13 cellular contexts compared by ENCODE assay signal in the genomic region with DNA sequence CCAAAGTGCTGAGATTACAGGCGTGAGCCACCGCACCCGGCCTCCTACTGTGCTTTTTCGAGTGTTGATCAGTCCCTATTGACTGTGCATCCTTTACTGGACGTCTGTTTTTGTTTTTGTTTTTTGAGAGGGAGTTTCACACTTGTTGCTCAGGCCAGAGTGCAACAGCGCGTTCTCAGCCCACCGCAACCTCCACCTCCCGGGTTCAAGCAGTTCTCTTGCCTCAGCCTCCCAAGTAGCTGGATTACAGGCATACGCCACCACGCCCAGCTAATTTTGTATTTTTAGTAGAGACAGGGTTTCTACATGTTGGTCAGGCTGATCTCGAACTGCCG. TPM values are rescaled to one million over a fixed set of nuclear protein-coding genes. Genes with fewer than 3 reads are reported as not detected.
A peak's percentile ranks its signal among the peaks of the same experiment; 100 is the strongest.
DNase-seq lines count a peak whose midpoint lies in the region; ATAC-seq and TF ChIP-seq lines count a peak whose summit lies in the region.
"Not testable (repeated sequence)": the region's sequence is repeated elsewhere in the genome, so short reads cannot be mapped to it uniquely, and the experiment has no call there.
"Had no signal": no experiment of that assay in that cellular context is flagged by ENCODE, and none has a peak within 500 bp of the region (broad histone marks: within the 10 kb centered on the region; RNA-seq: fewer than 3 reads in every experiment).

No MANE protein-coding gene starts in this region.

- H3K27ac Mint-ChIP-seq in activated CD4-positive, alpha-beta T cell treated with anti-CD3 and anti-CD28 coated beads, Interleukin-2, amount 10 ng/mL, durations not matched to agents 7 days and 5 days = peak overlapping the region; percentile 99
- H3K27ac Mint-ChIP-seq in activated naive CD8-positive, alpha-beta T cell treated with anti-CD3 and anti-CD28 coated beads, Interleukin-2, amount 50 U/mL, for 24 hours = peak overlapping the region; percentile 60
- H3K27ac Mint-ChIP-seq in naive thymus-derived CD4-positive, alpha-beta T cell = peak overlapping the region; percentile 25 to 98 (median 69)
- peak overlapping the region; percentile 88 for H3K27ac Mint-ChIP-seq in stimulated activated naive B cell treated with anti-CD40 and anti-IgM and Interleukin-4, amounts not matched to agents 10 μg/mL and 1 μg/mL and 100 μg/mL, for 72 hours

- CTCF ChIA-PET in OCI-LY7 (lab: Charles Lee; ENCODE audit: unreplicated experiment); naive thymus-derived CD4-positive, alpha-beta T cell (lab: Charles Lee): not testable (repeated sequence)
- CTCF ChIA-PET in activated CD4-positive, alpha-beta T cell treated with anti-CD3 and anti-CD28 coated beads, Interleukin-2, amount 10 ng/mL, durations not matched to agents 7 days and 5 days (lab: Charles Lee) = interaction anchor here (0.6 to 2.3 kb wide), 5 partner anchors 11 to 34 kb away, joined by 3 to 7 read pairs (median 5); no protein-coding TSS in a partner anchor

- H3K4me2 ChIP-seq in GM23248 (ENCODE audit: unreplicated experiment) (peak overlapping the region; percentile 83), OCI-LY7 (ENCODE audit: low read length) (peak overlapping the region; percentile 92)

- H3K27me3 ChIP-seq in GM23248 (replicated peaks; ENCODE audit: insufficient read depth); esophagus squamous epithelium; naive thymus-derived CD4-positive, alpha-beta T cell (ENCODE audit: control insufficient read depth in 2 of 2, insufficient read depth in 2 of 2, low read length in 2 of 2): not testable (repeated sequence)

- in situ Hi-C loops in GM23248 (cut with MboI) = not testable (repeated sequence)

- intact Hi-C loops in OCI-LY7 (cut with micrococcal nuclease; ENCODE audit: unreplicated experiment); esophagus squamous epithelium (cut with DNase I): not testable (repeated sequence)
- intact Hi-C loops in naive thymus-derived CD4-positive, alpha-beta T cell (cut with micrococcal nuclease) = loop anchor here in 1 of 2 donors (10.0 kb wide), 1 partner anchor 803 kb away; a partner anchor contains a TSS

- not testable (repeated sequence) for H4K20me1 ChIP-seq in GM23248 (ENCODE audit: insufficient read depth); OCI-LY7 (ENCODE audit: insufficient read depth, low read length)

- H3K4me1 Mint-ChIP-seq in activated CD4-positive, alpha-beta T cell treated with anti-CD3 and anti-CD28 coated beads, Interleukin-2, amount 10 ng/mL, durations not matched to agents 7 days and 5 days = peaks cover 53% of the 10 kb centered on the region
- H3K4me1 Mint-ChIP-seq in activated naive CD8-positive, alpha-beta T cell treated with anti-CD3 and anti-CD28 coated beads, Interleukin-2, amount 50 U/mL, for 24 hours = peaks cover 46% of the 10 kb centered on the region
- H3K4me1 Mint-ChIP-seq in naive thymus-derived CD4-positive, alpha-beta T cell = peaks cover 12 to 51% (median 46%) of the 10 kb centered on the region in 7 donors
- H3K4me1 Mint-ChIP-seq in stimulated activated naive B cell treated with anti-CD40 and anti-IgM and Interleukin-4, amounts not matched to agents 10 μg/mL and 1 μg/mL and 100 μg/mL, for 72 hours = peaks cover 9 to 46% of the 10 kb centered on the region in 2 donors

- H3K4me3 ChIP-seq in GM23248 (peak overlapping the region; percentile 89), OCI-LY7 (ENCODE audit: low read depth, low read length, poor library complexity, severe bottlenecking) (peak overlapping the region; percentile 99), esophagus squamous epithelium (peak overlapping the region in 1 of 4 donors; percentile 95)
- H3K4me3 ChIP-seq in naive thymus-derived CD4-positive, alpha-beta T cell (ENCODE audit: low read length) = not testable (repeated sequence)

- H3K36me3 Mint-ChIP-seq in activated CD4-positive, alpha-beta T cell treated with anti-CD3 and anti-CD28 coated beads, Interleukin-2, amount 10 ng/mL, durations not matched to agents 7 days and 5 days (ENCODE audit: low read depth) = peaks cover 40% of the 10 kb centered on the region
- peaks cover 44% of the 10 kb centered on the region for H3K36me3 Mint-ChIP-seq in activated naive CD8-positive, alpha-beta T cell treated with anti-CD3 and anti-CD28 coated beads, Interleukin-2, amount 50 U/mL, for 24 hours (ENCODE audit: low read depth)
- H3K36me3 Mint-ChIP-seq in naive thymus-derived CD4-positive, alpha-beta T cell = peaks cover 0 to 21% (median 0%) of the 10 kb centered on the region in 5 donors
- H3K36me3 Mint-ChIP-seq in stimulated activated naive B cell treated with anti-CD40 and anti-IgM and Interleukin-4, amounts not matched to agents 10 μg/mL and 1 μg/mL and 100 μg/mL, for 72 hours = peaks cover 15 to 26% of the 10 kb centered on the region in 2 donors

- peaks cover 22% of the 10 kb centered on the region for H3K36me3 ChIP-seq in GM23248 (ENCODE audit: low read depth)
- peaks cover 48% of the 10 kb centered on the region for H3K36me3 ChIP-seq in OCI-LY7 (ENCODE audit: insufficient read depth, low read length)
- H3K36me3 ChIP-seq in esophagus squamous epithelium = peaks cover 0 to 31% (median 10%) of the 10 kb centered on the region in 3 donors
- peaks cover 1 to 12% (median 4%) of the 10 kb centered on the region in 3 experiments for H3K36me3 ChIP-seq in naive thymus-derived CD4-positive, alpha-beta T cell (ENCODE audit: control insufficient read depth in 2 of 3, insufficient read depth in 3 of 3, low read length in 3 of 3)

- BruUV-seq in OCI-LY7 (replicated peaks; lab: Mats Ljungman, UMichigan) = not testable (repeated sequence)

- H3K79me2 ChIP-seq in GM23248 (ENCODE audit: insufficient read depth) (peaks cover 84% of the 10 kb centered on the region), OCI-LY7 (ENCODE audit: insufficient read depth, low read depth, low read length) (peaks cover 40% of the 10 kb centered on the region)

- H3K9me2 ChIP-seq in GM23248 (ENCODE audit: insufficient read depth); OCI-LY7 (ENCODE audit: insufficient read depth, low read length): not testable (repeated sequence)

- ATAC-seq in activated naive CD8-positive, alpha-beta T cell treated with anti-CD3 and anti-CD28 coated beads, Interleukin-2, amount 50 U/mL, for 24 hours; naive thymus-derived CD4-positive, alpha-beta T cell; stimulated activated naive B cell treated with anti-CD40 and anti-IgM and Interleukin-4, amounts not matched to agents 10 μg/mL and 1 μg/mL and 100 μg/mL, for 72 hours (replicated peaks): not testable (repeated sequence)

- 94% methylated on average over 13 of the region's 13 CpGs for WGBS in GM23248 (ENCODE audit: low coverage in 1 of 2, low lambda C conversion rate in 2 of 2, missing lambda C conversion rate in 2 of 2), 2 experiments
- 84 to 89% methylated on average over 11 to 12 of the region's 13 CpGs for WGBS in esophagus squamous epithelium, 2 donors

- POLR2A ChIA-PET in OCI-LY7 (lab: Charles Lee) = interaction anchor here (0.7 to 1.0 kb wide), 3 partner anchors 10 to 813 kb away, joined by 3 to 5 read pairs (median 4); no protein-coding TSS in a partner anchor
- POLR2A ChIA-PET in activated CD4-positive, alpha-beta T cell treated with anti-CD3 and anti-CD28 coated beads, Interleukin-2, amount 10 ng/mL, durations not matched to agents 7 days and 5 days (lab: Charles Lee); naive thymus-derived CD4-positive, alpha-beta T cell (lab: Charles Lee): not testable (repeated sequence)

- not testable (repeated sequence) for H3F3A ChIP-seq in GM23248 (ENCODE audit: insufficient read depth)

- not testable (repeated sequence) for TF ChIP-seq CTCF in 22Rv1 (IDR thresholded peaks at IDR 0.05); OCI-LY7 (conservative IDR thresholded peaks at IDR 0.05; ENCODE audit: low read length); esophagus squamous epithelium (IDR thresholded peaks at IDR 0.05)

- not testable (repeated sequence) for H3K9me3 ChIP-seq in GM23248 (ENCODE audit: low read depth); OCI-LY7 (ENCODE audit: low read length); esophagus squamous epithelium; naive thymus-derived CD4-positive, alpha-beta T cell (ENCODE audit: control insufficient read depth in 2 of 3, low read length in 3 of 3)

- not testable (repeated sequence) for H3K27me3 Mint-ChIP-seq in activated CD4-positive, alpha-beta T cell treated with anti-CD3 and anti-CD28 coated beads, Interleukin-2, amount 10 ng/mL, durations not matched to agents 7 days and 5 days; activated naive CD8-positive, alpha-beta T cell treated with anti-CD3 and anti-CD28 coated beads, Interleukin-2, amount 50 U/mL, for 24 hours; naive thymus-derived CD4-positive, alpha-beta T cell; stimulated activated naive B cell treated with anti-CD40 and anti-IgM and Interleukin-4, amounts not matched to agents 10 μg/mL and 1 μg/mL and 100 μg/mL, for 72 hours

- H3K4me1 ChIP-seq in GM23248 (ENCODE audit: insufficient read depth) (peaks cover 18% of the 10 kb centered on the region), OCI-LY7 (ENCODE audit: insufficient read depth, low read length, poor library complexity, severe bottlenecking) (peaks cover 24% of the 10 kb centered on the region), esophagus squamous epithelium (peaks cover 7 to 36% (median 19%) of the 10 kb centered on the region in 3 donors)
- peaks cover 5 to 11% of the 10 kb centered on the region in 2 donors for H3K4me1 ChIP-seq in naive thymus-derived CD4-positive, alpha-beta T cell (ENCODE audit: control insufficient read depth in 2 of 2, insufficient read depth in 2 of 2, low read length in 2 of 2)

- H3K27ac ChIP-seq in 22Rv1 (peak overlapping the region; percentile 94), GM23248 (0 out of 2 replicates have a peak overlapping the region, but pooled peaks have one; percentile 87), esophagus squamous epithelium (peak overlapping the region in 3 of 4 donors; percentile 93 to 99 (median 97))
- not testable (repeated sequence) for H3K27ac ChIP-seq in OCI-LY7 (ENCODE audit: low read depth, low read length, poor library complexity, severe bottlenecking); naive thymus-derived CD4-positive, alpha-beta T cell (ENCODE audit: low read depth, low read length)

- H3K9ac ChIP-seq in GM23248 = 0 out of 2 replicates have a peak overlapping the region, but pooled peaks have one; percentile 89

- DNase-seq in GM23248; OCI-LY7 (ENCODE audit: low spot score); activated CD4-positive, alpha-beta T cell treated with anti-CD3 and anti-CD28 coated beads, Interleukin-2, amount 10 ng/mL, durations not matched to agents 7 days and 5 days; activated naive CD8-positive, alpha-beta T cell treated with anti-CD3 and anti-CD28 coated beads, Interleukin-2, amount 50 U/mL, for 24 hours; esophagus squamous epithelium (lab: John Stamatoyannopoulos, UW); naive thymus-derived CD4-positive, alpha-beta T cell; stimulated activated naive B cell treated with anti-CD40 and anti-IgM and Interleukin-4, amounts not matched to agents 10 μg/mL and 1 μg/mL and 100 μg/mL, for 72 hours: not testable (repeated sequence)

- peak overlapping the region; percentile 98 for H3K4me3 Mint-ChIP-seq in activated CD4-positive, alpha-beta T cell treated with anti-CD3 and anti-CD28 coated beads, Interleukin-2, amount 10 ng/mL, durations not matched to agents 7 days and 5 days
- H3K4me3 Mint-ChIP-seq in activated naive CD8-positive, alpha-beta T cell treated with anti-CD3 and anti-CD28 coated beads, Interleukin-2, amount 50 U/mL, for 24 hours = peak overlapping the region; percentile 93
- peak overlapping the region; percentile 91 to 98 (median 95) for H3K4me3 Mint-ChIP-seq in naive thymus-derived CD4-positive, alpha-beta T cell
- H3K4me3 Mint-ChIP-seq in stimulated activated naive B cell treated with anti-CD40 and anti-IgM and Interleukin-4, amounts not matched to agents 10 μg/mL and 1 μg/mL and 100 μg/mL, for 72 hours = peak overlapping the region; percentile 89

- not testable (repeated sequence) for H2AFZ ChIP-seq in GM23248; OCI-LY7 (ENCODE audit: low read length)

- H3K9me3 Mint-ChIP-seq in activated CD4-positive, alpha-beta T cell treated with anti-CD3 and anti-CD28 coated beads, Interleukin-2, amount 10 ng/mL, durations not matched to agents 7 days and 5 days; activated naive CD8-positive, alpha-beta T cell treated with anti-CD3 and anti-CD28 coated beads, Interleukin-2, amount 50 U/mL, for 24 hours; naive thymus-derived CD4-positive, alpha-beta T cell; stimulated activated naive B cell treated with anti-CD40 and anti-IgM and Interleukin-4, amounts not matched to agents 10 μg/mL and 1 μg/mL and 100 μg/mL, for 72 hours: not testable (repeated sequence)

- not testable (repeated sequence) for TF ChIP-seq POLR2A in esophagus squamous epithelium (IDR thresholded peaks at IDR 0.05)

RNA-seq across cellular contexts. Expression of a gene that starts 1.4 kb away (rescaled TPM):
- total RNA-seq in GM23248 (2014; rRNA removed; shearing (Covaris generic)) = 16.9 and 18.3 TPM in 2 replicates
- polyA plus RNA-seq in GM23248 (2016; fragmentation: Nextera tagmentation; extraction: Ambion mirVana) = 15.1 and 16.7 TPM in 2 replicates
- 35.8 and 53.5 TPM in 2 replicates for total RNA-seq in OCI-LY7 (2014; rRNA removed; shearing (Covaris generic))
- total RNA-seq in OCI-LY7 (2022) (44.5 and 46.3 TPM in 2 replicates), esophagus squamous epithelium (1 to 10 TPM; 6.7 to 8.9 (median 7.6) TPM)
- total RNA-seq in activated CD4-positive, alpha-beta T cell treated with anti-CD3 and anti-CD28 coated beads, Interleukin-2, amount 10 ng/mL, durations not matched to agents 7 days and 5 days = 10 to 100 TPM; 40.9 to 45.0 TPM
- 10 to 100 TPM; 15.2 to 41.3 (median 28.7) TPM for total RNA-seq in naive thymus-derived CD4-positive, alpha-beta T cell
- polyA plus RNA-seq in naive thymus-derived CD4-positive, alpha-beta T cell = 10 to 100 TPM in 1 of 2 donors, 1 to 10 TPM in 1; 7.4 to 12.8 TPM

RNA-seq across cellular contexts. Expression of a gene that starts 1.5 kb away (rescaled TPM):
- total RNA-seq in GM23248 (2014; rRNA removed; shearing (Covaris generic)) = 21.9 and 38.3 TPM in 2 replicates
- polyA plus RNA-seq in GM23248 (2016; fragmentation: Nextera tagmentation; extraction: Ambion mirVana) = 10.2 and 10.3 TPM in 2 replicates
- total RNA-seq in OCI-LY7 (2014; rRNA removed; shearing (Covaris generic)) = 32.1 and 45.4 TPM in 2 replicates
- total RNA-seq in OCI-LY7 (2022) = 80.5 and 98.3 TPM in 2 replicates
- total RNA-seq in activated CD4-positive, alpha-beta T cell treated with anti-CD3 and anti-CD28 coated beads, Interleukin-2, amount 10 ng/mL, durations not matched to agents 7 days and 5 days = 10 to 100 TPM; 38.7 TPM
- total RNA-seq in esophagus squamous epithelium = 10 to 100 TPM; 34.5 to 81.0 (median 55.8) TPM
- total RNA-seq in naive thymus-derived CD4-positive, alpha-beta T cell = 10 to 100 TPM; 13.1 to 47.0 (median 24.0) TPM
- 1 to 10 TPM; 6.1 to 7.4 TPM for polyA plus RNA-seq in naive thymus-derived CD4-positive, alpha-beta T cell

RNA-seq across cellular contexts. Expression of a gene that starts 32.3 kb away (rescaled TPM):
- not detected in 2 replicates for total RNA-seq in GM23248 (2014; rRNA removed; shearing (Covaris generic))
- polyA plus RNA-seq in GM23248 (2016; fragmentation: Nextera tagmentation; extraction: Ambion mirVana) = not detected in 2 replicates
- total RNA-seq in OCI-LY7 (2014; rRNA removed; shearing (Covaris generic)) = not detected in 2 replicates
- total RNA-seq in OCI-LY7 (2022) = not detected in 2 replicates
- not detected for total RNA-seq in activated CD4-positive, alpha-beta T cell treated with anti-CD3 and anti-CD28 coated beads, Interleukin-2, amount 10 ng/mL, durations not matched to agents 7 days and 5 days
- total RNA-seq in esophagus squamous epithelium = not detected
- not detected for total RNA-seq in naive thymus-derived CD4-positive, alpha-beta T cell
- polyA plus RNA-seq in naive thymus-derived CD4-positive, alpha-beta T cell = not detected
- total RNA-seq: HT1080; liver; Right ventricle myocardium superior; suprapubic skin; T-helper 2 cell treated with Interferon-gamma antibody and Interleukin-4, amounts not matched to agents 100 ng/mL and 5 ng/mL, for 36 hours had no signal
- polyA plus RNA-seq: liver had no signal
